8 cellular contexts compared by ENCODE assay signal in the genomic region with DNA sequence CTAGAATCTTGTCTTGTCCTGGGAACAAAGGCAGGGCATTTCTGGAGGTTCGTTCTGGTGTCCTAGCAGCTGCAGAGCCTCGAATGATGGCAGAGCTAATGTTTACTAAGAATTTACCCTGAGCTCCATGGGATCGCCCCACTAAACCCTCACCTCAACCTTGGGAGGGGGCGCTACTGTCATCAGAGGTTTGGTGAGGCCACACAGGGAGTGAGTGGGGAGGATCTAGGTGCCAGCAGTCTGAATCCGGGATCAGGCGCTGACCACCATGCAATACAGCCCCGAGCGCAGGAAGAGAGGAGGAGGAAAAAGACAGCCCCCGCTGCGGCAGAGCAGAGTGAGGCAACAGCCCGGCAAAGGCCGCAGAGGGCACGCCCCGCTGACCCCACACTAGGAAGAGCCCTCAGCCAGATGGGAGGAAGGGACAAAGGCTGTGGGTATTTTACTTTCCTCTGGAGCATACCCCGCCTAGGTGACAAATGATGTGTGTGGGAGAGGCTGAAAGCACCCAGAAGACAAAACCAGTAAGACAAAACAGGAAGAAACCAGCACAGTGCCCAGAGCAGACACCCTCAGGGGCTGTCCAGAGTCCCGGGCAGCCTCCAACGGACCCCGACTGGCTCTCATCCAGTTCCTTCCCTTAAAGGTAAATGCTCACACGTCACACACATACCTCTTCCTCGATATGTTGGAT.
DNase-seq lines count a peak whose midpoint lies in the region; ATAC-seq, FAIRE-seq and TF ChIP-seq lines count a peak whose summit lies in the region.

No MANE protein-coding gene starts in this region.

- POLR2A ChIA-PET in K562 (lab: Yijun Ruan, JAX) = no interaction called here
- POLR2A ChIA-PET in A673 (lab: Charles Lee; ENCODE audit: low non-redundant PET) = no interaction called here

- TF ChIP-seq POLR2A in K562 (conservative IDR thresholded peaks at IDR 0.05) = no peak

- H3K27ac Mint-ChIP-seq in nephron (peak overlapping the region in 2 of 3 experiments; percentile 43 to 49), HFFc6 (no peak overlapping the region)

- no peak for TF ChIP-seq EP300 in K562 (IDR thresholded peaks at IDR 0.05; ENCODE audit: low read length)

- peak overlapping the region; percentile 71; the same call in 2 of the 3 replicates for H3K27ac ChIP-seq in K562 (ENCODE audit: extremely low read depth, low read depth, low read length)
- H3K27ac ChIP-seq in A673 (ENCODE audit: low read depth, low read length, poor library complexity, severe bottlenecking) = no peak overlapping the region

- H4K20me1 ChIP-seq in K562 (replicated peaks; ENCODE audit: control insufficient read depth, insufficient read depth, low read length) = peaks cover 4% of the 10 kb centered on the region; the same call in 1 of the 2 replicates

- ATAC-seq in GM19455 (IDR thresholded peaks at IDR 0.05; ENCODE audit: unreplicated experiment) = peak; percentile 52
- peak; percentile 51 for ATAC-seq in HG03460 (IDR thresholded peaks at IDR 0.05; ENCODE audit: unreplicated experiment)
- ATAC-seq in K562 = peak; percentile 91
- no peak for ATAC-seq in GM19328 (IDR thresholded peaks at IDR 0.05; ENCODE audit: unreplicated experiment)

- peaks cover 6% of the 10 kb centered on the region; the same call in 1 of the 3 replicates for H3K36me3 ChIP-seq in K562 (ENCODE audit: control insufficient read depth, insufficient read depth, low read length)
- no peaks in the 10 kb centered on the region for H3K36me3 ChIP-seq in A673 (ENCODE audit: insufficient read depth, low read length, poor library complexity, severe bottlenecking)

- H3K9me1 ChIP-seq in K562 (ENCODE audit: control insufficient read depth, insufficient read depth, low read length) = no peaks in the 10 kb centered on the region

- H2AFZ ChIP-seq in K562 (ENCODE audit: low read depth, low read length) = no peak overlapping the region

- H3K4me1 Mint-ChIP-seq in nephron = peaks cover 30% of the 10 kb centered on the region
- H3K4me1 Mint-ChIP-seq in HFFc6 (ENCODE audit: low read depth) = peaks cover 14% of the 10 kb centered on the region

- peak overlapping the region in 1 of 2 experiments; percentile 73; a peak in 3 of 4 replicates for H3K9ac ChIP-seq in K562 (ENCODE audit: insufficient read depth in 1 of 2, low read depth in 2 of 2, low read length in 2 of 2)

- no peaks in the 10 kb centered on the region for H3K9me3 Mint-ChIP-seq in nephron
- H3K9me3 Mint-ChIP-seq in HFFc6 = no peaks in the 10 kb centered on the region

- H3K4me2 ChIP-seq in K562 (ENCODE audit: insufficient read depth, low read length) = peak overlapping the region; percentile 42; the same call in 1 of the 2 replicates

- peak in 1 of 2 experiments; percentile 20; a peak in 1 of 4 replicates for TF ChIP-seq RAD21 in K562 (CRISPR knock-in tag; conservative IDR thresholded peaks at IDR 0.05 in 1 of 2, IDR thresholded peaks at IDR 0.05 in 1 of 2)

- DNase-seq in K562 (ENCODE audit: extremely low read depth in 1 of 4, low spot score in 3 of 4) = peak; percentile 46 to 66 (median 53)
- DNase-seq in NCI-H2081 treated with DMSO at 0.1 percent for 48 hours (lab: John Stamatoyannopoulos, UW) = no peak
- no peak for DNase-seq in A673 (ENCODE audit: low spot score)
- DNase-seq in HFFc6 = no peak

- no peak overlapping the region for H3K4me3 Mint-ChIP-seq in nephron
- H3K4me3 Mint-ChIP-seq in HFFc6 = no peak overlapping the region

- H3K27me3 Mint-ChIP-seq in nephron (ENCODE audit: low read depth) (no peaks in the 10 kb centered on the region), HFFc6 (ENCODE audit: insufficient read depth) (peaks cover 3% of the 10 kb centered on the region)

- peaks cover 12% of the 10 kb centered on the region for H3K36me3 Mint-ChIP-seq in nephron (ENCODE audit: low read depth)
- 0 out of 2 replicates have a peak, but pooled peaks cover 4% of the 10 kb centered on the region for H3K36me3 Mint-ChIP-seq in HFFc6 (ENCODE audit: low read depth)

- in situ Hi-C loops in K562 (cut with MboI) = no loop called here

- intact Hi-C loops in K562 (cut with micrococcal nuclease) = no loop called here
- intact Hi-C loops in A673 (cut with micrococcal nuclease; ENCODE audit: unreplicated experiment) = no loop called here

- peaks cover 21 to 52% of the 10 kb centered on the region in 2 experiments for H3K4me1 ChIP-seq in K562 (replicated peaks in 1 of 2; ENCODE audit: control insufficient read depth in 2 of 2, insufficient read depth in 2 of 2, low read length in 2 of 2)
- H3K4me1 ChIP-seq in A673 (ENCODE audit: insufficient read depth, low read length, poor library complexity, severe bottlenecking) = no peaks in the 10 kb centered on the region

- CTCF ChIA-PET in K562 (lab: Yijun Ruan, JAX; ENCODE audit: low intra/inter-chr PET ratio) = no interaction called here
- CTCF ChIA-PET in A673 (lab: Charles Lee) = no interaction called here

- H3K79me2 ChIP-seq in K562 (ENCODE audit: control insufficient read depth, insufficient read depth, low read length) = peaks cover 9% of the 10 kb centered on the region; the same call in 2 of the 3 replicates

- H3K9me3 ChIP-seq in K562 (replicated peaks; ENCODE audit: control insufficient read depth, insufficient read depth, low read depth, low read length) (no peaks in the 10 kb centered on the region), A673 (ENCODE audit: low read depth, low read length, poor library complexity, severe bottlenecking) (no peaks in the 10 kb centered on the region)

- 31% methylated on average over 13 of the region's 20 CpGs for WGBS in K562 (ENCODE audit: insufficient coverage, low coverage, missing lambda C conversion rate)

- TF ChIP-seq CTCF in K562 (IDR thresholded peaks at IDR 0.05 in 2 of 3, conservative IDR thresholded peaks at IDR 0.05 in 1 of 3; ENCODE audit: insufficient read depth in 2 of 3, low read depth in 1 of 3, low read length in 3 of 3) (no peak), nephron (IDR thresholded peaks at IDR 0.05; ENCODE audit: unreplicated experiment in 3 of 3) (no peak), A673 (conservative IDR thresholded peaks at IDR 0.05; ENCODE audit: low read depth, low read length) (no peak), HFFc6 (IDR thresholded peaks at IDR 0.05) (no peak)

- no peak overlapping the region for H3K4me3 ChIP-seq in K562
- H3K4me3 ChIP-seq in A673 (ENCODE audit: low read depth, low read length, poor library complexity, severe bottlenecking) = no peak overlapping the region

- FAIRE-seq in K562 (lab: Jason Lieb, UNC) = peak; percentile 54

- BruUV-seq in K562 (replicated peaks; lab: Mats Ljungman, UMichigan) (no TSS peak), A673 (replicated peaks; lab: Mats Ljungman, UMichigan) (no TSS peak)

- H3K27me3 ChIP-seq in K562 (ENCODE audit: control insufficient read depth in 2 of 2, insufficient read depth in 2 of 2, low read length in 2 of 2) = no peaks in the 10 kb centered on the region
- H3K27me3 ChIP-seq in A673 (replicated peaks; ENCODE audit: insufficient read depth, low read depth, low read length, poor library complexity) = no peaks in the 10 kb centered on the region

TF ChIP-seq in K562, 482 proteins besides CTCF, POLR2A, EP300 and RAD21 (continues in another document):
- TF ChIP-seq SMAD4 (CRISPR knock-in tag; conservative IDR thresholded peaks at IDR 0.05) (peak; percentile 79), U2AF2 (optimal IDR thresholded peaks at IDR 0.05; ENCODE audit: low read depth, low read length) (no peak), FOSL1 (tag; conservative IDR thresholded peaks at IDR 0.05) (peak; percentile 38; the same call in 1 of the 2 replicates), IFI16 (CRISPR knock-in tag; IDR thresholded peaks at IDR 0.05) (no peak), PURB (CRISPR knock-in tag; IDR thresholded peaks at IDR 0.05; ENCODE audit: low read depth) (no peak), NFIX (CRISPR knock-in tag; IDR thresholded peaks at IDR 0.05; ENCODE audit: low read depth) (no peak), ZNF316 (IDR thresholded peaks at IDR 0.05) (no peak), ZNF134 (CRISPR knock-in tag; conservative IDR thresholded peaks at IDR 0.05) (no peak), NR2C1 (IDR thresholded peaks at IDR 0.05) (no peak), NR2C1 (tag; IDR thresholded peaks at IDR 0.05) (0 out of 2 replicates have a peak, but pooled peaks have one; percentile 35)
- TF ChIP-seq, protein P1, sequence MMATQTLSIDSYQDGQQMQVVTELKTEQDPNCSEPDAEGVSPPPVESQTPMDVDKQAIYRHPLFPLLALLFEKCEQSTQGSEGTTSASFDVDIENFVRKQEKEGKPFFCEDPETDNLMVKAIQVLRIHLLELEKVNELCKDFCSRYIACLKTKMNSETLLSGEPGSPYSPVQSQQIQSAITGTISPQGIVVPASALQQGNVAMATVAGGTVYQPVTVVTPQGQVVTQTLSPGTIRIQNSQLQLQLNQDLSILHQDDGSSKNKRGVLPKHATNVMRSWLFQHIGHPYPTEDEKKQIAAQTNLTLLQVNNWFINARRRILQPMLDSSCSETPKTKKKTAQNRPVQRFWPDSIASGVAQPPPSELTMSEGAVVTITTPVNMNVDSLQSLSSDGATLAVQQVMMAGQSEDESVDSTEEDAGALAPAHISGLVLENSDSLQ (IDR thresholded peaks at IDR 0.05) = no peak; the same call in 1 of the 2 replicates
- TF ChIP-seq, protein P2, sequence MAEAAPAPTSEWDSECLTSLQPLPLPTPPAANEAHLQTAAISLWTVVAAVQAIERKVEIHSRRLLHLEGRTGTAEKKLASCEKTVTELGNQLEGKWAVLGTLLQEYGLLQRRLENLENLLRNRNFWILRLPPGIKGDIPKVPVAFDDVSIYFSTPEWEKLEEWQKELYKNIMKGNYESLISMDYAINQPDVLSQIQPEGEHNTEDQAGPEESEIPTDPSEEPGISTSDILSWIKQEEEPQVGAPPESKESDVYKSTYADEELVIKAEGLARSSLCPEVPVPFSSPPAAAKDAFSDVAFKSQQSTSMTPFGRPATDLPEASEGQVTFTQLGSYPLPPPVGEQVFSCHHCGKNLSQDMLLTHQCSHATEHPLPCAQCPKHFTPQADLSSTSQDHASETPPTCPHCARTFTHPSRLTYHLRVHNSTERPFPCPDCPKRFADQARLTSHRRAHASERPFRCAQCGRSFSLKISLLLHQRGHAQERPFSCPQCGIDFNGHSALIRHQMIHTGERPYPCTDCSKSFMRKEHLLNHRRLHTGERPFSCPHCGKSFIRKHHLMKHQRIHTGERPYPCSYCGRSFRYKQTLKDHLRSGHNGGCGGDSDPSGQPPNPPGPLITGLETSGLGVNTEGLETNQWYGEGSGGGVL (CRISPR knock-in tag; IDR thresholded peaks at IDR 0.05) = no peak
- TF ChIP-seq, protein P3, sequence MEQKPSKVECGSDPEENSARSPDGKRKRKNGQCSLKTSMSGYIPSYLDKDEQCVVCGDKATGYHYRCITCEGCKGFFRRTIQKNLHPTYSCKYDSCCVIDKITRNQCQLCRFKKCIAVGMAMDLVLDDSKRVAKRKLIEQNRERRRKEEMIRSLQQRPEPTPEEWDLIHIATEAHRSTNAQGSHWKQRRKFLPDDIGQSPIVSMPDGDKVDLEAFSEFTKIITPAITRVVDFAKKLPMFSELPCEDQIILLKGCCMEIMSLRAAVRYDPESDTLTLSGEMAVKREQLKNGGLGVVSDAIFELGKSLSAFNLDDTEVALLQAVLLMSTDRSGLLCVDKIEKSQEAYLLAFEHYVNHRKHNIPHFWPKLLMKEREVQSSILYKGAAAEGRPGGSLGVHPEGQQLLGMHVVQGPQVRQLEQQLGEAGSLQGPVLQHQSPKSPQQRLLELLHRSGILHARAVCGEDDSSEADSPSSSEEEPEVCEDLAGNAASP (IDR thresholded peaks at IDR 0.05) = no peak

Comparison
In these comparisons a context has a peak if more than half of its experiments do, and no peak if none do; other contexts are left out.
1. DNase-seq: peak in K562 (4 of 4); none in NCI-H2081 treated with DMSO at 0.1 percent for 48 hours (single experiment), A673 (single experiment) and HFFc6 (single experiment).